25 cellular contexts compared by ENCODE assay signal in the genomic region with DNA sequence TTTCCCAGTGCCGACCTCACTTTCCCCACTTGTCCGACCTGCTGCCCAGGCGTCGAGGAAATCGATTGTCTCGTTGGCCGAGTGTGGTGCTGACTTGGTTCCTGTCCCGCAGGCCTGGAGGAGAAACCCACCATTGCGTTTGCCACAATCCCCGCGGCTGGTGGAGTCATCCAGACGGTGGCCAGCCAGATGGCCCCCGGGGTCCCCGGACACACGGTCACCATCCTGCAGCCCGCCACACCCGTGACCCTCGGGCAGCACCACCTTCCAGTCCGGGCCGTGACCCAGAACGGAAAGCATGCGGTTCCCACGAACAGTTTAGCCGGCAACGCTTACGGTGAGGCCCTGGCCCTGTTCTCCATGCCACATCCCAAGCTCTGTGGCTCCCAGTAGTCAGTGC.
"Had no signal": no experiment of that assay in that cellular context is flagged by ENCODE, and none has a peak within 500 bp of the region (broad histone marks: within the 10 kb centered on the region; RNA-seq: fewer than 3 reads in every experiment).

No MANE protein-coding gene starts in this region.

- H3K4me3 Mint-ChIP-seq: mesothelial cell of epicardium; naive thymus-derived CD4-positive, alpha-beta T cell; natural killer cell treated with Interleukin-12 subunit alpha and Interleukin-12 subunit beta and Interleukin-15 and Interleukin-18, amount 100 ng/mL, for 72 hours; stimulated activated memory B cell treated with anti-CD40 and anti-IgM and Interleukin-4, amounts not matched to agents 10 μg/mL and 1 μg/mL and 100 μg/mL, for 72 hours had no signal

- H3K4me2 ChIP-seq: smooth muscle cell had no signal

- H3K9me3 ChIP-seq: left lung, ovary, right atrium auricular region, right lobe of liver, stomach, testis, thyroid gland, transverse colon, uterus had no signal

- H3K4me3 ChIP-seq: left lung, lung, ovary, right atrium auricular region, right lobe of liver, smooth muscle cell, stomach, testis, thyroid gland, transverse colon, uterus had no signal

- H3K4me1 Mint-ChIP-seq: mesothelial cell of epicardium; naive thymus-derived CD4-positive, alpha-beta T cell; stimulated activated memory B cell treated with anti-CD40 and anti-IgM and Interleukin-4, amounts not matched to agents 10 μg/mL and 1 μg/mL and 100 μg/mL, for 72 hours had no signal

- H3K36me3 Mint-ChIP-seq: natural killer cell treated with Interleukin-12 subunit alpha and Interleukin-12 subunit beta and Interleukin-15 and Interleukin-18, amount 100 ng/mL, for 72 hours had no signal

- H3K27ac ChIP-seq: left lung, ovary, right atrium auricular region, right lobe of liver, stomach, testis, thyroid gland, transverse colon, uterus had no signal

- H3K27ac Mint-ChIP-seq: mesothelial cell of epicardium; natural killer cell treated with Interleukin-12 subunit alpha and Interleukin-12 subunit beta and Interleukin-15 and Interleukin-18, amount 100 ng/mL, for 72 hours; progenitor cell of endocrine pancreas; stimulated activated memory B cell treated with anti-CD40 and anti-IgM and Interleukin-4, amounts not matched to agents 10 μg/mL and 1 μg/mL and 100 μg/mL, for 72 hours had no signal

- H3K27me3 Mint-ChIP-seq: naive thymus-derived CD4-positive, alpha-beta T cell; natural killer cell treated with Interleukin-12 subunit alpha and Interleukin-12 subunit beta and Interleukin-15 and Interleukin-18, amount 100 ng/mL, for 72 hours; progenitor cell of endocrine pancreas; stimulated activated memory B cell treated with anti-CD40 and anti-IgM and Interleukin-4, amounts not matched to agents 10 μg/mL and 1 μg/mL and 100 μg/mL, for 72 hours had no signal

- H3K9me3 Mint-ChIP-seq: mesothelial cell of epicardium; natural killer cell treated with Interleukin-12 subunit alpha and Interleukin-12 subunit beta and Interleukin-15 and Interleukin-18, amount 100 ng/mL, for 72 hours; stimulated activated memory B cell treated with anti-CD40 and anti-IgM and Interleukin-4, amounts not matched to agents 10 μg/mL and 1 μg/mL and 100 μg/mL, for 72 hours had no signal

- H3K4me1 ChIP-seq: left lung, right atrium auricular region, right lobe of liver, testis, thyroid gland had no signal

- ATAC-seq: left colon; left lung; naive thymus-derived CD4-positive, alpha-beta T cell; natural killer cell treated with Interleukin-12 subunit alpha and Interleukin-12 subunit beta and Interleukin-15 and Interleukin-18, amount 100 ng/mL, for 72 hours; stimulated activated memory B cell treated with anti-CD40 and anti-IgM and Interleukin-4, amounts not matched to agents 10 μg/mL and 1 μg/mL and 100 μg/mL, for 72 hours; stimulated activated naive CD8-positive, alpha-beta T cell treated with anti-CD3 and anti-CD28 coated beads, Interleukin-15, Interleukin-2, amounts not matched to agents 100 U/mL and 50 U/mL, for 24 hours had no signal

- H3K36me3 ChIP-seq: ovary, uterus had no signal

- H3K27me3 ChIP-seq: left lung, ovary, right atrium auricular region, right lobe of liver, stomach, testis, thyroid gland, transverse colon, uterus had no signal

- FAIRE-seq: keratinocyte had no signal

- DNase-seq: hippocampal formation; left colon; mesendoderm; naive thymus-derived CD4-positive, alpha-beta T cell; ovary; stimulated activated CD4-positive, alpha-beta T cell treated with anti-CD3 and anti-CD28 coated beads, Interleukin-1b, Interleukin-23, amount 100 ng/mL, for 48 hours; stimulated activated CD4-positive, alpha-beta T cell treated with anti-CD3 and anti-CD28 coated beads, Interleukin-2, amount 100 ng/mL, for 48 hours; stimulated activated CD4-positive, alpha-beta T cell treated with anti-CD3 and anti-CD28 coated beads, Interleukin-4, amount 100 ng/mL, for 4 hours; stimulated activated CD8-positive, alpha-beta memory T cell treated with anti-CD3 and anti-CD28 coated beads, Interleukin-4, amount 100 ng/mL, for 48 hours; stimulated activated naive CD8-positive, alpha-beta T cell treated with anti-CD3 and anti-CD28 coated beads, Interleukin-15, Interleukin-2, amounts not matched to agents 100 U/mL and 50 U/mL, for 24 hours; stomach; testis; thyroid gland; transverse colon; uterus had no signal
